29 cellular contexts compared by ENCODE assay signal in genomic region chr1:162085991-162086390, GRCh38. TPM values are rescaled to one million over a fixed set of nuclear protein-coding genes. Genes with fewer than 3 reads are reported as not detected.
"Had no signal": no experiment of that assay in that cellular context is flagged by ENCODE, and none has a peak within 500 bp of the region (broad histone marks: within the 10 kb centered on the region; RNA-seq: fewer than 3 reads in every experiment).

No MANE protein-coding gene starts in this region.

- ATAC-seq: naive thymus-derived CD4-positive, alpha-beta T cell; natural killer cell; psoas muscle; right cardiac atrium; right lobe of liver; stimulated activated memory B cell treated with anti-CD40 and anti-IgM and Interleukin-4, amounts not matched to agents 10 μg/mL and 1 μg/mL and 100 μg/mL, for 72 hours; stimulated activated naive CD8-positive, alpha-beta T cell treated with anti-CD3 and anti-CD28 coated beads, Interleukin-15, amount 100 ng/mL, for 72 hours; stimulated activated naive CD8-positive, alpha-beta T cell treated with anti-CD3 and anti-CD28 coated beads, Interleukin-15, Interleukin-2, amounts not matched to agents 100 U/mL and 50 U/mL, for 24 hours; upper lobe of right lung had no signal

- H3K4me3 ChIP-seq: neural progenitor cell, ovary, psoas muscle, right lobe of liver, smooth muscle cell, spleen, suprapubic skin, testis, tibial artery, transverse colon, upper lobe of right lung, uterus had no signal

- H3K9ac ChIP-seq: neural progenitor cell, parathyroid adenoma had no signal

- H3K36me3 ChIP-seq: neural progenitor cell, ovary, right lobe of liver, spleen, suprapubic skin, tibial artery, transverse colon, upper lobe of right lung had no signal

- DNase-seq: naive thymus-derived CD4-positive, alpha-beta T cell; natural killer cell; occipital lobe; ovary; posterior cingulate gyrus; psoas muscle; right cardiac atrium; right lobe of liver; spleen; stimulated activated CD4-positive, alpha-beta T cell treated with anti-CD3 and anti-CD28 coated beads, Interleukin-12 subunit alpha, Interleukin-12 subunit beta, amount 100 ng/mL, for 4 hours; stimulated activated CD4-positive, alpha-beta T cell treated with anti-CD3 and anti-CD28 coated beads, Interleukin-1b, Interleukin-23, amount 100 ng/mL, for 48 hours; stimulated activated CD4-positive, alpha-beta T cell treated with anti-CD3 and anti-CD28 coated beads, Interleukin-4, amount 100 ng/mL, for 1 hour; stimulated activated CD4-positive, alpha-beta T cell treated with anti-CD3 and anti-CD28 coated beads, Interleukin-4, amount 100 ng/mL, for 4 hours; stimulated activated CD8-positive, alpha-beta memory T cell treated with anti-CD3 and anti-CD28 coated beads, Interleukin-4, amount 100 ng/mL, for 48 hours; stimulated activated naive CD4-positive, alpha-beta T cell; stimulated activated naive CD8-positive, alpha-beta T cell treated with anti-CD3 and anti-CD28 coated beads, Interleukin-15, amount 100 ng/mL, for 72 hours; stimulated activated naive CD8-positive, alpha-beta T cell treated with anti-CD3 and anti-CD28 coated beads, Interleukin-15, Interleukin-2, amounts not matched to agents 100 U/mL and 50 U/mL, for 24 hours; substantia nigra; testis; tibial artery; transverse colon; upper lobe of right lung; uterus had no signal

- H3K27ac ChIP-seq: neural progenitor cell, ovary, parathyroid adenoma, psoas muscle, right lobe of liver, spleen, suprapubic skin, testis, tibial artery, transverse colon, upper lobe of right lung, uterus had no signal

- H3K9me3 ChIP-seq: ovary, psoas muscle, right lobe of liver, suprapubic skin, testis, tibial artery, transverse colon, upper lobe of right lung, uterus had no signal

- H3K79me2 ChIP-seq: parathyroid adenoma had no signal

- H3K27me3 ChIP-seq: neural progenitor cell, ovary, right lobe of liver, testis, tibial artery, transverse colon, upper lobe of right lung, uterus had no signal

- H2AFZ ChIP-seq: neural progenitor cell, parathyroid adenoma had no signal

- H3K4me1 ChIP-seq: neural progenitor cell, parathyroid adenoma, psoas muscle, spleen, suprapubic skin, testis, upper lobe of right lung, uterus had no signal

- H3K4me2 ChIP-seq: neural progenitor cell, smooth muscle cell had no signal

RNA-seq across cellular contexts. Expression of gene NOS1AP, which starts 16.5 kb away (rescaled TPM):
- total RNA-seq: osteoblast had no signal
- polyA plus RNA-seq: naive thymus-derived CD4-positive, alpha-beta T cell had no signal
